ENCODE assay signal across 17 cellular contexts in genomic region chr10:33041783-33042437, GRCh38.
DNase-seq lines count a peak whose midpoint lies in the region; ATAC-seq and TF ChIP-seq lines count a peak whose summit lies in the region.
"Had no signal": no experiment of that assay in that cellular context is flagged by ENCODE, and none has a peak within 500 bp of the region (broad histone marks: within the 10 kb centered on the region; RNA-seq: fewer than 3 reads in every experiment).

No MANE protein-coding gene starts in this region.

- no peak overlapping the region for H2BK5ac ChIP-seq in mesendoderm (ENCODE audit: low read length)

- peaks cover 41% of the 10 kb centered on the region for H3K4me1 ChIP-seq in HUES64 (ENCODE audit: insufficient read depth, low read length)
- H3K4me1 ChIP-seq in PC-9 (replicated peaks; ENCODE audit: insufficient read depth), result no peaks in the 10 kb centered on the region
- peaks cover 15% of the 10 kb centered on the region for H3K4me1 ChIP-seq in mesendoderm (ENCODE audit: control insufficient read depth, low read depth, low read length)
- H3K4me1 ChIP-seq: SJSA1, spleen had no signal

- no peak overlapping the region for H4K5ac ChIP-seq in mesendoderm (ENCODE audit: low read length)

- H3K9ac ChIP-seq in HUES64 (ENCODE audit: low read depth, low read length) (no peak overlapping the region), mesendoderm (ENCODE audit: low read length) (no peak overlapping the region)

- H3K9me2 ChIP-seq in PC-9 (ENCODE audit: insufficient read depth), result no peaks in the 10 kb centered on the region

- H3K4me2 ChIP-seq in PC-9, result no peak overlapping the region
- H3K4me2 ChIP-seq in mesendoderm (ENCODE audit: low read length), result no peak overlapping the region

- ATAC-seq in activated T-cell treated with anti-CD3 and anti-CD28 coated beads, Interleukin-2, amount 50 U/mL, for 4 hours, result no peak
- ATAC-seq: activated CD4-positive, CD25-positive, alpha-beta regulatory T cell treated with anti-CD3 and anti-CD28 coated beads, Interleukin-2, amount 50 U/mL, for 24 hours; activated naive CD8-positive, alpha-beta T cell treated with anti-CD3 and anti-CD28 coated beads, Interleukin-2, amount 50 U/mL, for 24 hours had no signal

- H3K4me1 Mint-ChIP-seq in activated T-cell treated with anti-CD3 and anti-CD28 coated beads, Interleukin-2, amount 50 U/mL, for 4 hours (ENCODE audit: low read depth), result peaks cover 7% of the 10 kb centered on the region
- H3K4me1 Mint-ChIP-seq: activated naive CD8-positive, alpha-beta T cell treated with anti-CD3 and anti-CD28 coated beads, Interleukin-2, amount 50 U/mL, for 24 hours had no signal

- intact Hi-C loops in PC-9 (cut with micrococcal nuclease; ENCODE audit: unreplicated experiment), result no loop called here

- H3K36me3 Mint-ChIP-seq in activated T-cell treated with anti-CD3 and anti-CD28 coated beads, Interleukin-2, amount 50 U/mL, for 4 hours (ENCODE audit: insufficient read depth), result no peaks in the 10 kb centered on the region
- H3K36me3 Mint-ChIP-seq: mesothelial cell of epicardium had no signal

- no peak for TF ChIP-seq CTCF in PC-9 (conservative IDR thresholded peaks at IDR 0.05)

- CTCF ChIA-PET in PC-9 (lab: Charles Lee), result no interaction called here

- no peaks in the 10 kb centered on the region for H3K79me1 ChIP-seq in mesendoderm (ENCODE audit: low read length)

- H3K9me3 ChIP-seq in HUES64 (ENCODE audit: insufficient read depth, low read depth, low read length) (peaks cover 9% of the 10 kb centered on the region), PC-9 (ENCODE audit: insufficient read depth, low read depth) (no peaks in the 10 kb centered on the region)
- H3K9me3 ChIP-seq: SJSA1, spleen had no signal

- H4K8ac ChIP-seq in mesendoderm (ENCODE audit: low read depth, low read length), result no peak overlapping the region

- DNase-seq in NCI-H1417 (lab: John Stamatoyannopoulos, UW) (peak in 2 of 3 experiments; percentile 60 to 81), NCI-H1417 treated with DMSO at 0.1 percent for 48 hours (lab: John Stamatoyannopoulos, UW) (no peak), PC-9 (no peak), mesendoderm (peak; percentile 96), NCI-H510A treated with DMSO at 0.1 percent for 48 hours (lab: John Stamatoyannopoulos, UW) (no peak)
- no peak for DNase-seq in activated effector memory CD4-positive, alpha-beta T cell treated with anti-CD3 and anti-CD28 coated beads, Interleukin-2, amount 50 U/mL, for 16 hours
- DNase-seq in activated T-cell treated with anti-CD3 and anti-CD28 coated beads, Interleukin-2, amount 50 U/mL, for 4 hours, result no peak
- DNase-seq: activated naive CD8-positive, alpha-beta T cell treated with anti-CD3 and anti-CD28 coated beads, Interleukin-2, amount 50 U/mL, for 24 hours; C1 segment of cervical spinal cord; foreskin fibroblast; hypothalamus; NCI-H2029 treated with DMSO at 0.1 percent for 48 hours; spleen had no signal

- H3K27me3 Mint-ChIP-seq in activated T-cell treated with anti-CD3 and anti-CD28 coated beads, Interleukin-2, amount 50 U/mL, for 4 hours (ENCODE audit: low read depth), result no peaks in the 10 kb centered on the region
- H3K27me3 Mint-ChIP-seq: activated naive CD8-positive, alpha-beta T cell treated with anti-CD3 and anti-CD28 coated beads, Interleukin-2, amount 50 U/mL, for 24 hours had no signal

- no peak overlapping the region for H3K4me3 ChIP-seq in HUES64 (ENCODE audit: low read length)
- H3K4me3 ChIP-seq in PC-9, result no peak overlapping the region
- H3K4me3 ChIP-seq in mesendoderm (ENCODE audit: low read length), result no peak overlapping the region
- H3K4me3 ChIP-seq: SJSA1, spleen had no signal

- no peaks in the 10 kb centered on the region for H3K9me3 Mint-ChIP-seq in activated T-cell treated with anti-CD3 and anti-CD28 coated beads, Interleukin-2, amount 50 U/mL, for 4 hours
- H3K9me3 Mint-ChIP-seq: activated naive CD8-positive, alpha-beta T cell treated with anti-CD3 and anti-CD28 coated beads, Interleukin-2, amount 50 U/mL, for 24 hours; mesothelial cell of epicardium had no signal

- no peak overlapping the region for H3K4ac ChIP-seq in mesendoderm (ENCODE audit: low read depth, low read length)

- H2BK15ac ChIP-seq in mesendoderm (replicated peaks; ENCODE audit: low read depth), result no peak overlapping the region

- H2BK120ac ChIP-seq in mesendoderm (ENCODE audit: low read depth, low read length), result no peak overlapping the region

- H3K27ac ChIP-seq in HUES64 (ENCODE audit: low read depth, low read length), result peak overlapping the region; percentile 14; the same call in 1 of the 2 replicates
- H3K27ac ChIP-seq in PC-9, result no peak overlapping the region
- H3K27ac ChIP-seq in mesendoderm (ENCODE audit: low read depth, low read length), result peak overlapping the region; percentile 21
- H3K27ac ChIP-seq: SJSA1, spleen had no signal

- H3K79me2 ChIP-seq in PC-9 (ENCODE audit: low read depth), result no peaks in the 10 kb centered on the region
- H3K79me2 ChIP-seq in mesendoderm (ENCODE audit: control insufficient read depth, insufficient read depth, low read length), result no peaks in the 10 kb centered on the region

- H2AK5ac ChIP-seq in mesendoderm (ENCODE audit: low read length), result no peak overlapping the region

- no TSS peak for BruUV-seq in PC-9 (replicated peaks; lab: Mats Ljungman, UMichigan)

- POLR2A ChIA-PET in PC-9 (lab: Charles Lee; ENCODE audit: unreplicated experiment), result no interaction called here

- peak overlapping the region; percentile 56; the same call in 1 of the 2 replicates for H2AFZ ChIP-seq in PC-9

- H3K36me3 ChIP-seq in HUES64 (ENCODE audit: insufficient read depth, low read length) (no peaks in the 10 kb centered on the region), PC-9 (ENCODE audit: low read depth) (no peaks in the 10 kb centered on the region), mesendoderm (ENCODE audit: control insufficient read depth, insufficient read depth, low read length) (no peaks in the 10 kb centered on the region)
- H3K36me3 ChIP-seq: SJSA1, spleen had no signal

- no peaks in the 10 kb centered on the region for H4K20me1 ChIP-seq in PC-9 (ENCODE audit: insufficient read depth)

- H3K27me3 ChIP-seq in HUES64 (ENCODE audit: insufficient read depth, low read length) (no peaks in the 10 kb centered on the region), PC-9 (ENCODE audit: insufficient read depth, low read depth) (no peaks in the 10 kb centered on the region), mesendoderm (ENCODE audit: insufficient read depth, low read length, poor library complexity) (no peaks in the 10 kb centered on the region)
- H3K27me3 ChIP-seq: SJSA1, spleen had no signal

- peak overlapping the region; percentile 15 for H3K18ac ChIP-seq in mesendoderm (ENCODE audit: low read length)

- no peaks in the 10 kb centered on the region for H3F3A ChIP-seq in PC-9 (ENCODE audit: insufficient read depth, low read depth)

- no peak overlapping the region for H3K23ac ChIP-seq in mesendoderm (ENCODE audit: low read length)

- no peak overlapping the region for H3K56ac ChIP-seq in mesendoderm (ENCODE audit: low read length)

- no peak overlapping the region for H3K4me3 Mint-ChIP-seq in activated T-cell treated with anti-CD3 and anti-CD28 coated beads, Interleukin-2, amount 50 U/mL, for 4 hours
- H3K4me3 Mint-ChIP-seq: activated naive CD8-positive, alpha-beta T cell treated with anti-CD3 and anti-CD28 coated beads, Interleukin-2, amount 50 U/mL, for 24 hours; mesothelial cell of epicardium had no signal

- 39% methylated on average over 3 of the region's 3 CpGs for WGBS in HUES64
- no CpG with 5 or more reads among the region's 3 CpGs for WGBS in mesendoderm (ENCODE audit: extremely low coverage, insufficient coverage, low lambda C conversion rate)

Comparison
In these comparisons a context has a peak if more than half of its experiments do, and no peak if none do; other contexts are left out.
1. DNase-seq: peak in NCI-H1417 (2 of 3) and mesendoderm (single experiment); none in NCI-H1417 treated with DMSO at 0.1 percent for 48 hours (single experiment), PC-9 (0 of 2), activated effector memory CD4-positive, alpha-beta T cell treated with anti-CD3 and anti-CD28 coated beads, Interleukin-2, amount 50 U/mL, for 16 hours (single experiment), NCI-H510A treated with DMSO at 0.1 percent for 48 hours (single experiment) and activated T-cell treated with anti-CD3 and anti-CD28 coated beads, Interleukin-2, amount 50 U/mL, for 4 hours (single experiment).